ENCODE assay signal across 11 cellular contexts in the genomic region with DNA sequence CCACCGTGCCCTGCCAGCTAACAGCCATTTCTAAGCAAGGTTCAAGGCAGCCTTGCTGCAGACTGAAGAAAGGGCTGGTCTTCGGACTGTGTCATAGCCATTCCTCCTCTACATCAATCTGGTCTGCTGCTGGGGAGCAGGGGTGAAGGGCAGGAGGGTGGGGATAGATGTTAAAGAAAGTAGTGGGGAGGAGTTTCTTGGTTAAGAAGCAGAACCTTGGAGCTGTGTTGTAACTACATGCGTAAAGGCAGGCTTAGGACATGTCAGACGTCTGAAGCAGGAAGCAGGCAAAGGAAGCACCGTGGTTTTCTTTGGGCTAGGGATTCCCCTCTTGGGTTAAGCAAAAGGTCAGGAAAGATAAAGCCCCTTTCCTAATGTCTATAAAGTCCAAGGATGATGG. TPM values are rescaled to one million over a fixed set of nuclear protein-coding genes. Genes with fewer than 3 reads are reported as not detected.
A peak's percentile ranks its signal among the peaks of the same experiment; 100 is the strongest.
DNase-seq lines count a peak whose midpoint lies in the region; ATAC-seq and TF ChIP-seq lines count a peak whose summit lies in the region.
"Had no signal": no experiment of that assay in that cellular context is flagged by ENCODE, and none has a peak within 500 bp of the region (broad histone marks: within the 10 kb centered on the region; RNA-seq: fewer than 3 reads in every experiment).

No MANE protein-coding gene starts in this region.

- H3K4me3 Mint-ChIP-seq in activated T-cell treated with anti-CD3 and anti-CD28 coated beads, Interleukin-2, amount 50 U/mL, for 24 hours = no peak overlapping the region
- no peak overlapping the region for H3K4me3 Mint-ChIP-seq in activated T-cell treated with anti-CD3 and anti-CD28 coated beads, Interleukin-2, amount 50 U/mL, for 4 hours

- TF ChIP-seq POLR2A in body of pancreas (IDR thresholded peaks at IDR 0.05) (peak in 1 of 3 donors; percentile 37), tibial nerve (IDR thresholded peaks at IDR 0.05) (no peak)

- H3K27ac Mint-ChIP-seq in activated T-cell treated with anti-CD3 and anti-CD28 coated beads, Interleukin-2, amount 50 U/mL, for 24 hours = peak overlapping the region; percentile 1

- H3K36me3 ChIP-seq in body of pancreas (replicated peaks in 1 of 2; ENCODE audit: insufficient read depth in 1 of 2, low read depth in 2 of 2) = no peaks in the 10 kb centered on the region
- H3K36me3 ChIP-seq in lower lobe of right lung = peaks cover 38% of the 10 kb centered on the region
- H3K36me3 ChIP-seq in tibial nerve = peaks cover 0 to 5% (median 0%) of the 10 kb centered on the region in 3 donors

- H3K9me3 Mint-ChIP-seq in activated T-cell treated with anti-CD3 and anti-CD28 coated beads, Interleukin-2, amount 50 U/mL, for 24 hours = no peaks in the 10 kb centered on the region
- no peaks in the 10 kb centered on the region for H3K9me3 Mint-ChIP-seq in activated T-cell treated with anti-CD3 and anti-CD28 coated beads, Interleukin-2, amount 50 U/mL, for 4 hours

- DNase-seq in activated T-cell treated with anti-CD3 and anti-CD28 coated beads, Interleukin-2, amount 50 U/mL, for 24 hours = no peak
- DNase-seq in activated T-cell treated with anti-CD3 and anti-CD28 coated beads, Interleukin-2, amount 50 U/mL, for 4 hours = no peak
- peak in 1 of 4 donors; percentile 72 for DNase-seq in body of pancreas
- DNase-seq in lower lobe of right lung = no peak
- DNase-seq in tibial nerve (ENCODE audit: low spot score in 2 of 2) = peak in 1 of 2 donors; percentile 47
- DNase-seq in posterior cingulate gyrus = no peak
- DNase-seq: ACHN; effector CD8-positive, alpha-beta T cell; NCI-H2227 treated with DMSO at 0.1 percent for 48 hours had no signal

- intact Hi-C loops in body of pancreas (cut with DNase I) = no loop called here
- intact Hi-C loops in lower lobe of right lung (cut with DNase I) = no loop called here
- intact Hi-C loops in posterior cingulate gyrus (cut with DNase I) = no loop called here

- TF ChIP-seq EP300 in tibial nerve (IDR thresholded peaks at IDR 0.05) = peak; percentile 55 to 76

- H3K4me1 ChIP-seq in body of pancreas (peaks cover 75% of the 10 kb centered on the region), lower lobe of right lung (peaks cover 90% of the 10 kb centered on the region), tibial nerve (peaks cover 5 to 98% (median 78%) of the 10 kb centered on the region in 4 donors)

- ATAC-seq in activated T-cell treated with anti-CD3 and anti-CD28 coated beads, Interleukin-2, amount 50 U/mL, for 4 hours = no peak
- no peak for ATAC-seq in body of pancreas
- ATAC-seq in lower lobe of right lung = peak; percentile 40 to 79
- no peak for ATAC-seq in GM19324 (IDR thresholded peaks at IDR 0.05; ENCODE audit: low FRiP score, unreplicated experiment)
- no peak for ATAC-seq in activated CD4-positive, CD25-positive, alpha-beta regulatory T cell treated with anti-CD3 and anti-CD28 coated beads, Interleukin-2, amount 50 U/mL, for 24 hours

- peaks cover 52% of the 10 kb centered on the region for H3K36me3 Mint-ChIP-seq in activated T-cell treated with anti-CD3 and anti-CD28 coated beads, Interleukin-2, amount 50 U/mL, for 24 hours (ENCODE audit: low read depth)
- peaks cover 25% of the 10 kb centered on the region for H3K36me3 Mint-ChIP-seq in activated T-cell treated with anti-CD3 and anti-CD28 coated beads, Interleukin-2, amount 50 U/mL, for 4 hours (ENCODE audit: insufficient read depth)

- no peak overlapping the region for H3K4me3 ChIP-seq in body of pancreas
- no peak overlapping the region for H3K4me3 ChIP-seq in lower lobe of right lung
- no peak overlapping the region for H3K4me3 ChIP-seq in tibial nerve

- peak overlapping the region; percentile 33 to 94 (median 55) for H3K27ac ChIP-seq in body of pancreas
- peak overlapping the region; percentile 49 for H3K27ac ChIP-seq in lower lobe of right lung
- H3K27ac ChIP-seq in tibial nerve = peak overlapping the region; percentile 67 to 97 (median 90)

- H3K9me3 ChIP-seq in body of pancreas (no peaks in the 10 kb centered on the region), lower lobe of right lung (no peaks in the 10 kb centered on the region), tibial nerve (no peaks in the 10 kb centered on the region)

- TF ChIP-seq CTCF in body of pancreas (IDR thresholded peaks at IDR 0.05) (no peak), lower lobe of right lung (IDR thresholded peaks at IDR 0.05) (no peak), tibial nerve (IDR thresholded peaks at IDR 0.05) (no peak)

- peaks cover 59% of the 10 kb centered on the region for H3K4me1 Mint-ChIP-seq in activated T-cell treated with anti-CD3 and anti-CD28 coated beads, Interleukin-2, amount 50 U/mL, for 24 hours (ENCODE audit: low read depth)
- H3K4me1 Mint-ChIP-seq in activated T-cell treated with anti-CD3 and anti-CD28 coated beads, Interleukin-2, amount 50 U/mL, for 4 hours (ENCODE audit: low read depth) = peaks cover 72% of the 10 kb centered on the region

- H3K27me3 ChIP-seq in body of pancreas (no peaks in the 10 kb centered on the region), lower lobe of right lung (ENCODE audit: low read depth) (no peaks in the 10 kb centered on the region), tibial nerve (no peaks in the 10 kb centered on the region)

- WGBS in body of pancreas, 2 donors = 70 to 76% methylated on average over 5 of the region's 5 CpGs
- 61 to 69% methylated on average over 5 of the region's 5 CpGs for WGBS in tibial nerve, 2 donors

- H3K27me3 Mint-ChIP-seq in activated T-cell treated with anti-CD3 and anti-CD28 coated beads, Interleukin-2, amount 50 U/mL, for 24 hours = no peaks in the 10 kb centered on the region
- no peaks in the 10 kb centered on the region for H3K27me3 Mint-ChIP-seq in activated T-cell treated with anti-CD3 and anti-CD28 coated beads, Interleukin-2, amount 50 U/mL, for 4 hours (ENCODE audit: low read depth)

RNA-seq across cellular contexts. Expression of gene NEK9, which starts 18.1 kb away (rescaled TPM):
- total RNA-seq in activated T-cell treated with anti-CD3 and anti-CD28 coated beads, Interleukin-2, amount 50 U/mL, for 4 hours = 10 to 100 TPM; 48.5 to 51.2 (median 50.4) TPM
- total RNA-seq in body of pancreas (10 to 100 TPM; 26.4 to 38.4 TPM), lower lobe of right lung (97.7 TPM), tibial nerve (100 to 1,000 TPM in 2 of 4 donors, 10 to 100 TPM in 2; 76.1 to 109 (median 94.4) TPM)

RNA-seq across cellular contexts. Expression of gene TMED10, which starts 31.5 kb away (rescaled TPM):
- 100 to 1,000 TPM; 184 to 196 (median 195) TPM for total RNA-seq in activated T-cell treated with anti-CD3 and anti-CD28 coated beads, Interleukin-2, amount 50 U/mL, for 4 hours
- 100 to 1,000 TPM; 150 to 243 TPM for total RNA-seq in body of pancreas
- 286 TPM for total RNA-seq in lower lobe of right lung
- 100 to 1,000 TPM; 262 to 296 (median 280) TPM for total RNA-seq in tibial nerve

Comparison
In these comparisons a context has a peak if more than half of its experiments do, and no peak if none do; other contexts are left out.
1. ATAC-seq: peak in lower lobe of right lung (2 of 2); none in activated T-cell treated with anti-CD3 and anti-CD28 coated beads, Interleukin-2, amount 50 U/mL, for 4 hours (0 of 2), body of pancreas (single experiment), GM19324 (single experiment) and activated CD4-positive, CD25-positive, alpha-beta regulatory T cell treated with anti-CD3 and anti-CD28 coated beads, Interleukin-2, amount 50 U/mL, for 24 hours (0 of 2).
2. Peak in every context shown above with its lines, with median percentiles within 50 percentile points of each other: H3K27ac ChIP-seq.